Comparison of ENCODE assay signal across 11 cellular contexts in the genomic region with DNA sequence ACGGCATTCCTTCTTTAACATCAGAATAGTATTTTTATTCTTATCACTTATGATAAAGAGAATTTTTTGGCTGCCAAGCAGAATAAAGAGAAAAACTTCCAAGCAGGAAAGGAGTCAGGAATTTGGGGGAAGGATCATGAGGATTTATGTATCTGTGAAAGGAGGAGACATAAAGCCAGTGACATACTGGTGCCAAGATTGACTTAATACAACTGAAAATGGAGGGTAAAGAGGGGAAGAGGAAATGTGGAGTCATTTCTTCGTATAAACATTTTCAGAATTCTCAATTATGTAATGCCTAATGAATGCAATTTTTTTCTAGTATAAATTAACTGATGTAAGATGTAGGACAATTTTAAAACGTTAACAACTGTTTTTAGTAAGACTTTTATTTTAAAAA.
"Had no signal": no experiment of that assay in that cellular context is flagged by ENCODE, and none has a peak within 500 bp of the region (broad histone marks: within the 10 kb centered on the region; RNA-seq: fewer than 3 reads in every experiment).

No MANE protein-coding gene starts in this region.

- H3K27me3 ChIP-seq: ascending aorta, sigmoid colon, upper lobe of left lung had no signal

- H3K4me3 Mint-ChIP-seq: activated naive CD8-positive, alpha-beta T cell treated with anti-CD3 and anti-CD28 coated beads, Interleukin-2, amount 10 ng/mL, durations not matched to agents 7 days and 5 days; naive thymus-derived CD4-positive, alpha-beta T cell had no signal

- H3K9me3 ChIP-seq: ascending aorta, lower lobe of right lung, sigmoid colon, upper lobe of left lung had no signal

- H3K36me3 ChIP-seq: sigmoid colon had no signal

- H3K4me1 ChIP-seq: ascending aorta, lower lobe of right lung had no signal

- H3K27ac ChIP-seq: lower lobe of right lung, sigmoid colon, upper lobe of left lung had no signal

- H3K4me3 ChIP-seq: ascending aorta, lower lobe of right lung, sigmoid colon, upper lobe of left lung had no signal

- H3K27ac Mint-ChIP-seq: activated naive CD8-positive, alpha-beta T cell treated with anti-CD3 and anti-CD28 coated beads, Interleukin-2, amount 10 ng/mL, durations not matched to agents 7 days and 5 days had no signal

- H3K9me3 Mint-ChIP-seq: activated naive CD8-positive, alpha-beta T cell treated with anti-CD3 and anti-CD28 coated beads, Interleukin-2, amount 10 ng/mL, durations not matched to agents 7 days and 5 days; naive thymus-derived CD4-positive, alpha-beta T cell had no signal

- ATAC-seq: activated CD4-positive, CD25-positive, alpha-beta regulatory T cell treated with anti-CD3 and anti-CD28 coated beads, Interleukin-2, amount 50 U/mL, for 24 hours; lower lobe of right lung; naive thymus-derived CD4-positive, alpha-beta T cell had no signal

- DNase-seq: activated effector memory CD4-positive, alpha-beta T cell treated with anti-CD3 and anti-CD28 coated beads, Interleukin-2, amount 50 U/mL, for 16 hours; activated naive CD8-positive, alpha-beta T cell treated with anti-CD3 and anti-CD28 coated beads, Interleukin-2, amount 10 ng/mL, durations not matched to agents 7 days and 5 days; hypothalamus; lower lobe of right lung; naive thymus-derived CD4-positive, alpha-beta T cell; sigmoid colon; stimulated activated CD4-positive, alpha-beta T cell treated with anti-CD3 and anti-CD28 coated beads, Interleukin-2, amount 100 ng/mL, for 24 hours; stimulated activated naive CD4-positive, alpha-beta T cell treated with Interleukin-2 at 50 U/mL for 16 hours; upper lobe of left lung had no signal

- H3K4me1 Mint-ChIP-seq: activated naive CD8-positive, alpha-beta T cell treated with anti-CD3 and anti-CD28 coated beads, Interleukin-2, amount 10 ng/mL, durations not matched to agents 7 days and 5 days had no signal
